ENCODE assay signal across 1 cellular context in genomic region chr9:38437193-38437823, GRCh38.
A peak's percentile ranks its signal among the peaks of the same experiment; 100 is the strongest.
TF ChIP-seq lines count a peak whose summit lies in the region.

No MANE protein-coding gene starts in this region.

TF ChIP-seq in HepG2, 621 proteins besides CTCF, POLR2A, EP300 and RAD21 (continued from another document and continues in another):
- TF ChIP-seq ZFYVE20 (CRISPR knock-in tag; IDR thresholded peaks at IDR 0.05; ENCODE audit: borderline replicate concordance, low read depth) (no peak), HMGXB3 (CRISPR knock-in tag; IDR thresholded peaks at IDR 0.05; ENCODE audit: borderline replicate concordance) (0 out of 2 replicates have a peak, but pooled peaks have one; percentile 41), ERF (CRISPR knock-in tag; IDR thresholded peaks at IDR 0.05) (peak; percentile 57; the same call in 1 of the 2 replicates), KDM2A (CRISPR knock-in tag; IDR thresholded peaks at IDR 0.05; ENCODE audit: borderline replicate concordance, low read depth) (peak; percentile 27; the same call in 1 of the 2 replicates), RORA (CRISPR knock-in tag; IDR thresholded peaks at IDR 0.05) (no peak), ZNF605 (CRISPR knock-in tag; IDR thresholded peaks at IDR 0.05) (no peak), FOSL2 (CRISPR knock-in tag; IDR thresholded peaks at IDR 0.05) (peak; percentile 68), RARA (CRISPR knock-in tag; IDR thresholded peaks at IDR 0.05) (no peak), JUND (CRISPR knock-in tag; IDR thresholded peaks at IDR 0.05) (no peak), ZIK1 (CRISPR knock-in tag; IDR thresholded peaks at IDR 0.05; ENCODE audit: borderline replicate concordance, low read depth) (no peak; the same call in 1 of the 2 replicates), THYN1 (CRISPR knock-in tag; IDR thresholded peaks at IDR 0.05; ENCODE audit: borderline replicate concordance, low read depth) (no peak), ZNF407 (CRISPR knock-in tag; IDR thresholded peaks at IDR 0.05; ENCODE audit: not compliant biosample characterization) (no peak), PAWR (CRISPR knock-in tag; IDR thresholded peaks at IDR 0.05; ENCODE audit: borderline replicate concordance) (no peak), FIP1L1 (IDR thresholded peaks at IDR 0.05; ENCODE audit: borderline replicate concordance, insufficient read depth, low read depth, low read length) (no peak), NFATC3 (CRISPR knock-in tag; IDR thresholded peaks at IDR 0.05) (no peak), GMEB1 (CRISPR knock-in tag; IDR thresholded peaks at IDR 0.05; ENCODE audit: borderline replicate concordance) (no peak), ZNF143 (CRISPR knock-in tag; IDR thresholded peaks at IDR 0.05) (no peak), ZFY (CRISPR knock-in tag; IDR thresholded peaks at IDR 0.05) (peak; percentile 29; the same call in 1 of the 2 replicates), ZNF331 (CRISPR knock-in tag; IDR thresholded peaks at IDR 0.05) (no peak), EEA1 (CRISPR knock-in tag; IDR thresholded peaks at IDR 0.05; ENCODE audit: borderline replicate concordance) (no peak), ZNF7 (CRISPR knock-in tag; IDR thresholded peaks at IDR 0.05) (no peak), ZFP36L2 (CRISPR knock-in tag; IDR thresholded peaks at IDR 0.05) (no peak), ZBTB39 (CRISPR knock-in tag; IDR thresholded peaks at IDR 0.05) (no peak), ZNF780A (CRISPR knock-in tag; IDR thresholded peaks at IDR 0.05) (no peak), ZNF782 (CRISPR knock-in tag; IDR thresholded peaks at IDR 0.05; ENCODE audit: borderline replicate concordance) (no peak), ZNF101 (CRISPR knock-in tag; IDR thresholded peaks at IDR 0.05; ENCODE audit: borderline replicate concordance, low read depth) (no peak), ZNF18 (CRISPR knock-in tag; IDR thresholded peaks at IDR 0.05; ENCODE audit: insufficient replicate concordance) (no peak), AGO1 (IDR thresholded peaks at IDR 0.05; ENCODE audit: low read depth, low read length, poor library complexity, severe bottlenecking) (no peak), RXRB (CRISPR knock-in tag; IDR thresholded peaks at IDR 0.05; ENCODE audit: borderline replicate concordance) (0 out of 2 replicates have a peak, but pooled peaks have one; percentile 26), ARNT (IDR thresholded peaks at IDR 0.05) (no peak), ZSCAN20 (CRISPR knock-in tag; IDR thresholded peaks at IDR 0.05; ENCODE audit: borderline replicate concordance) (no peak), SKIL (CRISPR knock-in tag; IDR thresholded peaks at IDR 0.05; ENCODE audit: borderline replicate concordance) (no peak), MYC (CRISPR knock-in tag; IDR thresholded peaks at IDR 0.05; ENCODE audit: borderline replicate concordance) (peak; percentile 34; the same call in 1 of the 2 replicates), FUBP1 (CRISPR knock-in tag; IDR thresholded peaks at IDR 0.05; ENCODE audit: borderline replicate concordance) (no peak), MBD4 (IDR thresholded peaks at IDR 0.05; ENCODE audit: borderline replicate concordance, low read length) (no peak)
